Comparison of ENCODE assay signal across 12 cellular contexts in the genomic region with DNA sequence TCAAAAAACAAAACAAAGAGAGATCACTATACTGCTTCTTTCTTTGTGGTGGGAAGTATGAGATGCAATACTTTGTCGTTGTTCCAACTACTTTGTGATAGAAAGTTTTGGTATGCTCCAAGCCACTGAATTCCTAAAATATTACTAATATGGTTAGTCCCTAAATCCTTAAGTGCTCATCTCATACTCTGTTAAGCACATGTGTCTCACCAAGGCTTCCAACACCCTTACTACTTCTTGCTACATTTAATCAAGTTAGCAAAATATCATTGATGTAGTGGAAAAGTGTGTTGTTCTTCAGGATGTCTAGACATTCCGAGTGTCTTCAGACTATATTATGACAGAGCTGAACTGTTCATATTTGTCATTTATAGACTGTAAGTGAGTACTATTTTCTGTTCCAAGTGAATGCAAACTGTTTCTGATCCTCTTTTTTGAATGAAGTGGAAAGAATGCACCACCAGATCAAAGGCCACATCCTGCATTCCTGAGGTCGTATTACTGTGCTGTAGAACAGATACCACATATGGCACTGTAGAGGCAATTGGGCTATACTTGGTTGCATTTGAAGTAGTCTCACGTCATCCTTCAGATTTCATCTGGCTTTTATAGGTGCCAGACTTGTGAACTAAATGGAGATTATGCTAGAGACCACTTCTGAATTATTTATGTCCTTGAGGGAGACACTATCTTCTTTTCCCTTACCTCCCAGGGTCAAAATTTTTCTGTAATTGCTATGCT.
DNase-seq lines count a peak whose midpoint lies in the region; ATAC-seq and TF ChIP-seq lines count a peak whose summit lies in the region.
"Had no signal": no experiment of that assay in that cellular context is flagged by ENCODE, and none has a peak within 500 bp of the region (broad histone marks: within the 10 kb centered on the region; RNA-seq: fewer than 3 reads in every experiment).

No MANE protein-coding gene starts in this region.

- DNase-seq in AG04449 (ENCODE audit: low read depth, low spot score) (peak; percentile 93), HFF-Myc (ENCODE audit: extremely low read depth, low read depth) (peak; percentile 99), astrocyte of the spinal cord (ENCODE audit: low read depth, low spot score) (peak; percentile 96), kidney tubule cell (ENCODE audit: low spot score) (peak; percentile 92), cortex of kidney (lab: John Stamatoyannopoulos, UW) (no peak), ureter (ENCODE audit: low spot score) (no peak), H7 (no peak)
- DNase-seq: glutamatergic neuron, NCI-H1105 had no signal

- H3K4me3 ChIP-seq in AG04449 (ENCODE audit: low read depth, low read length) (no peak overlapping the region), HFF-Myc (replicated peaks; ENCODE audit: low read depth, low read length) (no peak overlapping the region), astrocyte of the spinal cord (ENCODE audit: low read depth, low read length) (no peak overlapping the region), H7 (ENCODE audit: insufficient read depth, low read depth, low read length) (no peak overlapping the region)
- H3K4me3 ChIP-seq: BLaER1 treated with 17β-estradiol and CSF1 and Interleukin-3, amounts not matched to agents 10 nM and 100 nM; skin epidermis had no signal

- CTCF ChIA-PET in AG04449 (lab: Yijun Ruan, JAX), result interaction anchor here (1.8 to 3.1 kb wide), 2 partner anchors 12 to 182 kb away, joined by 4 to 9 read pairs; no protein-coding TSS in a partner anchor

- POLR2A ChIA-PET in AG04449 (lab: Yijun Ruan, JAX), result interaction anchor here (0.8 kb wide), 1 partner anchor 87 kb away, joined by 3 read pairs; no protein-coding TSS in a partner anchor

- no peak for ATAC-seq in HG02840 (IDR thresholded peaks at IDR 0.05; ENCODE audit: low FRiP score, unreplicated experiment)

- in situ Hi-C loops in astrocyte of the spinal cord (cut with HindIII; ENCODE audit: low sequenced_read_pairs), result no loop called here

- no peaks in the 10 kb centered on the region for H3K36me3 ChIP-seq in H7 (replicated peaks; ENCODE audit: control insufficient read depth, insufficient read depth, low read length)
- H3K36me3 ChIP-seq: BLaER1 treated with 17β-estradiol and CSF1 and Interleukin-3, amounts not matched to agents 10 nM and 100 nM had no signal

- H3K27me3 ChIP-seq in H7 (ENCODE audit: control insufficient read depth, insufficient read depth, low read length), result no peaks in the 10 kb centered on the region
- H3K27me3 ChIP-seq: BLaER1 treated with 17β-estradiol and CSF1 and Interleukin-3, amounts not matched to agents 10 nM and 100 nM had no signal

- TF ChIP-seq CTCF in AG04449 (IDR thresholded peaks at IDR 0.05; ENCODE audit: insufficient read depth, low read length, missing control alignments) (no peak), HFF-Myc (IDR thresholded peaks at IDR 0.05; ENCODE audit: low read depth, low read length, missing control alignments) (no peak), astrocyte of the spinal cord (IDR thresholded peaks at IDR 0.05; ENCODE audit: low read depth, low read length) (no peak)

Comparison
In these comparisons a context has a peak if more than half of its experiments do, and no peak if none do; other contexts are left out.
1. DNase-seq: peak in AG04449 (single experiment), HFF-Myc (single experiment), astrocyte of the spinal cord (single experiment) and kidney tubule cell (single experiment); none in cortex of kidney (single experiment), ureter (single experiment) and H7 (single experiment).